Comparison of ENCODE assay signal across 8 cellular contexts in the genomic region with DNA sequence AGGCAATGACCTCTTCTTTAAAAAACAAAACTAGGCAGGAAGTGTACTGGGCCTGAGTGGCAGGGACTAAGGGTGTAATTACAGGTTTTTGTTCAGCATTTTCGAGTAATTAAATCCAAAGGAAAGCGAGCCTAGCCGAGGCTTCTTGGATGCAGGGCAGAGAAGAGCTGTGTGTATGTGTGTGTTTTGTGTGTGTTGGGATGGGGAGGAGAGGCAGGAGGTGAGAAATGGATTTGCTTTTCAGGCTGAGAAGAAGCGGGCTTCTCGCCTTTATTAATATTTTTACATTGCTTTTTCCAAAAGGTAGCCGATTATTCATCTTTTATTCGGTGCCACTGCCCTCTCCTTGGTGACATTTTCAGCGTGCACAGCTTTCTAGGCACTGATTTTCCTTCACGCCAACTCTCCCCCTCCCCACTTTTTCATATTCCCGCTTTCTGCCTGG. TPM values are rescaled to one million over a fixed set of nuclear protein-coding genes. Genes with fewer than 3 reads are reported as not detected.
DNase-seq lines count a peak whose midpoint lies in the region; ATAC-seq and TF ChIP-seq lines count a peak whose summit lies in the region.

No MANE protein-coding gene starts in this region.

- H3K4me3 ChIP-seq in iPS-20b (ENCODE audit: low read length) = peak overlapping the region; percentile 35; the same call in 1 of the 2 replicates
- H3K4me3 ChIP-seq in testis = no peak overlapping the region

- H3K36me3 ChIP-seq in iPS-20b (ENCODE audit: insufficient read depth, low read depth, low read length) (no peaks in the 10 kb centered on the region), testis (ENCODE audit: low read depth, missing control alignments) (no peaks in the 10 kb centered on the region)

- no peak for ATAC-seq in activated CD8-positive, alpha-beta memory T cell treated with anti-CD3 and anti-CD28 coated beads, Interleukin-2, amount 10 ng/mL, durations not matched to agents 7 days and 5 days
- ATAC-seq in T-cell (replicated peaks in 1 of 4) (no peak), HG03025 (IDR thresholded peaks at IDR 0.05; ENCODE audit: low FRiP score, unreplicated experiment) (no peak)

- intact Hi-C loops in testis (cut with DNase I; ENCODE audit: low total_unique reads) = no loop called here

- no peaks in the 10 kb centered on the region for H3K27me3 Mint-ChIP-seq in activated CD8-positive, alpha-beta memory T cell treated with anti-CD3 and anti-CD28 coated beads, Interleukin-2, amount 10 ng/mL, durations not matched to agents 7 days and 5 days
- H3K27me3 Mint-ChIP-seq in T-cell = no peaks in the 10 kb centered on the region

- DNase-seq in activated CD8-positive, alpha-beta memory T cell treated with anti-CD3 and anti-CD28 coated beads, Interleukin-2, amount 10 ng/mL, durations not matched to agents 7 days and 5 days = no peak
- no peak for DNase-seq in activated CD8-positive, alpha-beta memory T cell treated with anti-CD3 and anti-CD28 coated beads, Interleukin-2, amount 50 U/mL, for 4 hours
- no peak for DNase-seq in T-cell
- DNase-seq in testis = no peak
- DNase-seq in NCI-H2171 (lab: John Stamatoyannopoulos, UW) = no peak
- no peak for DNase-seq in GM10266 (ENCODE audit: extremely low spot score)

- H3K9me3 ChIP-seq in iPS-20b (ENCODE audit: insufficient read depth, low read depth, low read length) (no peaks in the 10 kb centered on the region), testis (no peaks in the 10 kb centered on the region)

- H3K4me1 Mint-ChIP-seq in activated CD8-positive, alpha-beta memory T cell treated with anti-CD3 and anti-CD28 coated beads, Interleukin-2, amount 10 ng/mL, durations not matched to agents 7 days and 5 days = peaks cover 79% of the 10 kb centered on the region
- H3K4me1 Mint-ChIP-seq in T-cell = peaks cover 83 to 91% (median 89%) of the 10 kb centered on the region in 3 donors

- TF ChIP-seq POLR2A in testis (IDR thresholded peaks at IDR 0.05) = no peak

- 58 to 64% methylated on average over 10 of the region's 10 CpGs for WGBS in testis, 2 donors

- no peaks in the 10 kb centered on the region for H3K9me3 Mint-ChIP-seq in activated CD8-positive, alpha-beta memory T cell treated with anti-CD3 and anti-CD28 coated beads, Interleukin-2, amount 10 ng/mL, durations not matched to agents 7 days and 5 days (ENCODE audit: low read depth)
- H3K9me3 Mint-ChIP-seq in T-cell = no peaks in the 10 kb centered on the region

- POLR2A ChIA-PET in T-cell (lab: Charles Lee) = interaction anchor here in 1 of 2 donors (1.3 kb wide), 1 partner anchor 9 kb away, joined by 4 read pairs; a partner anchor contains a TSS

- H3K27ac Mint-ChIP-seq in activated CD8-positive, alpha-beta memory T cell treated with anti-CD3 and anti-CD28 coated beads, Interleukin-2, amount 10 ng/mL, durations not matched to agents 7 days and 5 days = peak overlapping the region; percentile 82
- H3K27ac Mint-ChIP-seq in T-cell = peak overlapping the region; percentile 97 to 99

- H3K27ac ChIP-seq in iPS-20b (ENCODE audit: low read length) (no peak overlapping the region), testis (peak overlapping the region; percentile 61 to 92)

- peak overlapping the region; percentile 3 for H3K4me3 Mint-ChIP-seq in activated CD8-positive, alpha-beta memory T cell treated with anti-CD3 and anti-CD28 coated beads, Interleukin-2, amount 10 ng/mL, durations not matched to agents 7 days and 5 days
- peak overlapping the region; percentile 8 to 79 (median 63) for H3K4me3 Mint-ChIP-seq in T-cell

- H3K27me3 ChIP-seq in iPS-20b (ENCODE audit: insufficient read depth, low read length) (peaks cover 33% of the 10 kb centered on the region), testis (no peaks in the 10 kb centered on the region)

- peaks cover 66% of the 10 kb centered on the region; the same call in 1 of the 2 replicates for H3K4me1 ChIP-seq in iPS-20b (ENCODE audit: insufficient read depth, low read length)
- H3K4me1 ChIP-seq in testis = peaks cover 68% of the 10 kb centered on the region

- CTCF ChIA-PET in activated CD8-positive, alpha-beta memory T cell treated with anti-CD3 and anti-CD28 coated beads, Interleukin-2, amount 10 ng/mL, durations not matched to agents 7 days and 5 days (lab: Charles Lee) = interaction anchor here (0.8 to 9.9 kb wide), 5 partner anchors 9 to 126 kb away, joined by 3 to 81 read pairs (median 4); a partner anchor contains a TSS
- CTCF ChIA-PET in T-cell (lab: Charles Lee) = interaction anchor here in 1 of 2 donors (0.6 kb wide), 1 partner anchor 27 kb away, joined by 3 read pairs; no protein-coding TSS in a partner anchor

- no peak for TF ChIP-seq CTCF in testis (IDR thresholded peaks at IDR 0.05)
- TF ChIP-seq CTCF in GM10266 (IDR thresholded peaks at IDR 0.05; ENCODE audit: control insufficient read depth, insufficient read depth, low read depth, missing control alignments) = no peak

- peak overlapping the region; percentile 46; the same call in 1 of the 2 replicates for H3K9ac ChIP-seq in iPS-20b (ENCODE audit: low read depth, low read length)

- no peaks in the 10 kb centered on the region for H3K36me3 Mint-ChIP-seq in activated CD8-positive, alpha-beta memory T cell treated with anti-CD3 and anti-CD28 coated beads, Interleukin-2, amount 10 ng/mL, durations not matched to agents 7 days and 5 days
- H3K36me3 Mint-ChIP-seq in T-cell = no peaks in the 10 kb centered on the region

RNA-seq across cellular contexts. Expression of a gene that starts 8.9 kb away (rescaled TPM):
- total RNA-seq in activated CD8-positive, alpha-beta memory T cell treated with anti-CD3 and anti-CD28 coated beads, Interleukin-2, amount 10 ng/mL, durations not matched to agents 7 days and 5 days = 10 to 100 TPM; 19.7 to 24.9 TPM
- 10 to 100 TPM; 32.6 to 50.4 (median 38.8) TPM for total RNA-seq in T-cell
- 100 to 1,000 TPM in 1 of 2 donors, 10 to 100 TPM in 1; 94.6 to 120 TPM for total RNA-seq in testis
- polyA plus RNA-seq in testis (ENCODE audit: insufficient read depth, low read depth, low replicate concordance) = 30.9 TPM
